Comparison of ENCODE assay signal across 8 cellular contexts in the genomic region with DNA sequence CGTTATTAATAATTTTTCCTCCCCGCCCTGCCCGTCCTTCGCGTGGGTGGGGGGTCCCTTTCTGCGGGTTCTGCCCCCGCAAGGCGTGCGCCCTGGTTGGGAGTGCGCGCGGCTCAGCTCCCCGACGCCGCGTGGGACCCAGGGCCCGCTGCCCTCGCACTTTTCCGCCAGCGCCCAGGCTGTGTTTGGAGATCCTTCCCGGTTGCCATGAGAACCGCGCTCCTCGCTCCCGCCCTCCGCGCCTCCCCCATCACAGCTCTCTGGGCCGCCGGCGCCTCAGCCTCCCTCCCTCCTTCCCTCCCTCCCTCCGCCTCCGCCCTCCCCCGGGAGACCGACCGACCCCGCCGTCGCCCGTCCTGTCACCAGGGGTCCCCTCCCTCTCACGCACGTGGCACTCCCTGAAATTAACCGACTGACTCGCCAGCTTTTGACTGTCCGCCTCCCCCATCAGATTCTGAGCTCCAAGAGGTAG. TPM values are rescaled to one million over a fixed set of nuclear protein-coding genes. Genes with fewer than 3 reads are reported as not detected.
DNase-seq lines count a peak whose midpoint lies in the region; ATAC-seq and TF ChIP-seq lines count a peak whose summit lies in the region.

No MANE protein-coding gene starts in this region.

- H3K27ac Mint-ChIP-seq in Calu3 (ENCODE audit: unreplicated experiment) (peak overlapping the region; percentile 80), osteocyte (ENCODE audit: unreplicated experiment) (peak overlapping the region; percentile 100)

- no peaks in the 10 kb centered on the region for H3K9me2 ChIP-seq in Loucy (replicated peaks; ENCODE audit: low read depth, low read length)

- CTCF ChIA-PET in Calu3 (lab: Charles Lee) = interaction anchor here (0.6 to 1.5 kb wide), 4 partner anchors 16 to 137 kb away, joined by 3 to 5 read pairs (median 4); a partner anchor contains a TSS

- peak overlapping the region; percentile 86 for H3K9ac ChIP-seq in Loucy (ENCODE audit: low read depth, low read length, poor library complexity, severe bottlenecking)

- ATAC-seq in GM19023 (IDR thresholded peaks at IDR 0.05; ENCODE audit: unreplicated experiment) = no peak

- H3K27me3 ChIP-seq in Loucy (ENCODE audit: insufficient read depth, low read length, poor library complexity, severe bottlenecking) = no peaks in the 10 kb centered on the region
- H3K27me3 ChIP-seq in SJSA1 (replicated peaks) = no peaks in the 10 kb centered on the region

- intact Hi-C loops in Calu3 (cut with micrococcal nuclease; ENCODE audit: unreplicated experiment) = loop anchor here (10.0 kb wide), 1 partner anchor 142 kb away; a partner anchor contains a TSS
- intact Hi-C loops in cardiac septum (cut with DNase I) = loop anchor here (5.0 to 10.0 kb wide), 3 partner anchors 40 to 212 kb away; a partner anchor contains a TSS

- H3F3A ChIP-seq in Loucy (ENCODE audit: low read depth) = peaks cover 17% of the 10 kb centered on the region; the same call in 1 of the 2 replicates

- H2AFZ ChIP-seq in Loucy (ENCODE audit: low read length) = peak overlapping the region; percentile 33

- DNase-seq in Calu3 (peak; percentile 80), SJSA1 (ENCODE audit: low read depth in 1 of 2, low spot score in 2 of 2) (peak; percentile 73 to 93), amniotic stem cell (lab: John Stamatoyannopoulos, UW) (peak; percentile 79), cardiac septum (ENCODE audit: low spot score) (peak; percentile 92), osteocyte (ENCODE audit: extremely low spot score, unreplicated experiment) (peak; percentile 97), cerebellar nuclear complex (lab: John Stamatoyannopoulos, UW) (no peak)

- H3K36me3 ChIP-seq in Loucy (ENCODE audit: insufficient read depth, low read length) (no peaks in the 10 kb centered on the region), SJSA1 (peaks cover 3% of the 10 kb centered on the region; the same call in 1 of the 2 replicates)

- peaks cover 14% of the 10 kb centered on the region for H4K20me1 ChIP-seq in Loucy (ENCODE audit: insufficient read depth, low read length, poor library complexity, severe bottlenecking)

- peak overlapping the region; percentile 88 for H3K4me2 ChIP-seq in Loucy (ENCODE audit: low read depth, low read length, poor library complexity, severe bottlenecking)

- H3K4me1 Mint-ChIP-seq in Calu3 (ENCODE audit: low read depth, unreplicated experiment) = peaks cover 25% of the 10 kb centered on the region
- peaks cover 65% of the 10 kb centered on the region for H3K4me1 Mint-ChIP-seq in osteocyte (ENCODE audit: unreplicated experiment)

- H3K79me2 ChIP-seq in Loucy (ENCODE audit: insufficient read depth, low read length) = peaks cover 24% of the 10 kb centered on the region

- H3K9me3 ChIP-seq in Loucy (ENCODE audit: insufficient read depth, low read depth, low read length) (no peaks in the 10 kb centered on the region), SJSA1 (replicated peaks) (peaks cover 9% of the 10 kb centered on the region; the same call in 1 of the 2 replicates)

- H3K4me3 Mint-ChIP-seq in Calu3 (ENCODE audit: low read depth, unreplicated experiment) = peak overlapping the region; percentile 83
- H3K4me3 Mint-ChIP-seq in osteocyte (ENCODE audit: unreplicated experiment) = peak overlapping the region; percentile 73

- BruUV-seq in Calu3 (replicated peaks; lab: Mats Ljungman, UMichigan) = no TSS peak

- H3K27ac ChIP-seq in SJSA1 = peak overlapping the region; percentile 84

- H3K36me3 Mint-ChIP-seq in Calu3 (ENCODE audit: insufficient read depth, unreplicated experiment) = peaks cover 54% of the 10 kb centered on the region
- no peaks in the 10 kb centered on the region for H3K36me3 Mint-ChIP-seq in osteocyte (ENCODE audit: unreplicated experiment)

- H3K4me3 ChIP-seq in Loucy (ENCODE audit: low read length, poor library complexity, severe bottlenecking) (peak overlapping the region; percentile 80), SJSA1 (peak overlapping the region; percentile 29)

- H3K9me3 Mint-ChIP-seq in Calu3 (ENCODE audit: low read depth, unreplicated experiment) = no peaks in the 10 kb centered on the region
- H3K9me3 Mint-ChIP-seq in osteocyte (ENCODE audit: unreplicated experiment) = no peaks in the 10 kb centered on the region

- no peaks in the 10 kb centered on the region for H3K27me3 Mint-ChIP-seq in Calu3 (ENCODE audit: unreplicated experiment)
- H3K27me3 Mint-ChIP-seq in osteocyte (ENCODE audit: unreplicated experiment) = no peaks in the 10 kb centered on the region

- H3K4me1 ChIP-seq in Loucy (ENCODE audit: insufficient read depth, low read length, poor library complexity, severe bottlenecking) (peaks cover 61% of the 10 kb centered on the region), SJSA1 (replicated peaks) (peaks cover 65% of the 10 kb centered on the region)

- TF ChIP-seq CTCF in Calu3 (IDR thresholded peaks at IDR 0.05; ENCODE audit: unreplicated experiment) (no peak), Loucy (conservative IDR thresholded peaks at IDR 0.05; ENCODE audit: low read length) (no peak), osteocyte (IDR thresholded peaks at IDR 0.05) (no peak)

RNA-seq across cellular contexts. Expression of a gene that starts 2.4 kb away (rescaled TPM):
- total RNA-seq in Calu3 (2022) (38.8 and 51.5 TPM in 2 replicates), cardiac septum (47.4 TPM), osteocyte (82.9 and 102 TPM in 2 replicates)
- 18.9 and 43.4 TPM in 2 replicates for total RNA-seq in SJSA1 (2014; rRNA removed; shearing (Covaris generic))

RNA-seq across cellular contexts. Expression of a gene that starts 19.4 kb away (rescaled TPM):
- total RNA-seq in Calu3 (2022) (not detected in 2 replicates), cardiac septum (2.5 TPM), osteocyte (0.16 TPM in 1 of 2 replicates, not detected in the other)
- total RNA-seq in SJSA1 (2014; rRNA removed; shearing (Covaris generic)) = not detected in 2 replicates

RNA-seq across cellular contexts. Expression of a gene that starts 21.1 kb away (rescaled TPM):
- total RNA-seq in Calu3 (2022) (94.9 and 114 TPM in 2 replicates), cardiac septum (32.9 TPM), osteocyte (159 and 178 TPM in 2 replicates)
- total RNA-seq in SJSA1 (2014; rRNA removed; shearing (Covaris generic)) = 2.0 and 5.4 TPM in 2 replicates

RNA-seq across cellular contexts. Expression of a gene that starts 30.9 kb away (rescaled TPM):
- total RNA-seq in Calu3 (2022) = 56.6 and 80.3 TPM in 2 replicates
- total RNA-seq in SJSA1 (2014; rRNA removed; shearing (Covaris generic)) = 12.4 and 21.9 TPM in 2 replicates
- total RNA-seq in cardiac septum = 4.3 TPM
- total RNA-seq in osteocyte = 41.9 and 47.9 TPM in 2 replicates

Comparison
In these comparisons a context has a peak if more than half of its experiments do, and no peak if none do; other contexts are left out.
1. DNase-seq: peak in Calu3 (single experiment), SJSA1 (2 of 2), amniotic stem cell (single experiment), cardiac septum (single experiment) and osteocyte (single experiment); none in cerebellar nuclear complex (0 of 2).